Comparison of ENCODE assay signal across 8 cellular contexts in genomic region chr2:37343537-37344434, GRCh38. TPM values are rescaled to one million over a fixed set of nuclear protein-coding genes. Genes with fewer than 3 reads are reported as not detected.
DNase-seq lines count a peak whose midpoint lies in the region; ATAC-seq and TF ChIP-seq lines count a peak whose summit lies in the region.

No MANE protein-coding gene starts in this region.

- H3K27ac Mint-ChIP-seq in activated CD8-positive, alpha-beta T cell treated with anti-CD3 and anti-CD28 coated beads, Interleukin-2, amount 10 ng/mL, durations not matched to agents 7 days and 5 days, result no peak overlapping the region

- no peaks in the 10 kb centered on the region for H3K36me3 ChIP-seq in prostate gland

- POLR2A ChIA-PET in activated CD8-positive, alpha-beta T cell treated with anti-CD3 and anti-CD28 coated beads, Interleukin-2, amount 10 ng/mL, durations not matched to agents 7 days and 5 days (lab: Charles Lee), result no interaction called here

- no peaks in the 10 kb centered on the region for H3K9me3 Mint-ChIP-seq in activated CD8-positive, alpha-beta T cell treated with anti-CD3 and anti-CD28 coated beads, Interleukin-2, amount 10 ng/mL, durations not matched to agents 7 days and 5 days (ENCODE audit: insufficient read depth)

- peak; percentile 70 for DNase-seq in AG20443 (ENCODE audit: low spot score)
- no peak for DNase-seq in HFF-Myc (ENCODE audit: extremely low read depth, low read depth)
- no peak for DNase-seq in activated CD8-positive, alpha-beta T cell treated with anti-CD3 and anti-CD28 coated beads, Interleukin-2, amount 10 ng/mL, durations not matched to agents 7 days and 5 days
- DNase-seq in left cardiac atrium, result peak; percentile 41
- no peak for DNase-seq in prostate gland (ENCODE audit: low spot score)
- DNase-seq in NCI-H128 (lab: John Stamatoyannopoulos, UW; ENCODE audit: unreplicated experiment), result no peak

- no peak for ATAC-seq in activated CD8-positive, alpha-beta T cell treated with anti-CD3 and anti-CD28 coated beads, Interleukin-2, amount 10 ng/mL, durations not matched to agents 7 days and 5 days
- peak in 1 of 2 donors; percentile 68 for ATAC-seq in left cardiac atrium
- no peak for ATAC-seq in GM21360 (IDR thresholded peaks at IDR 0.05; ENCODE audit: unreplicated experiment)
- ATAC-seq in HG02884 (IDR thresholded peaks at IDR 0.05; ENCODE audit: unreplicated experiment), result no peak

- TF ChIP-seq CTCF in HFF-Myc (IDR thresholded peaks at IDR 0.05; ENCODE audit: low read depth, low read length, missing control alignments) (peak; percentile 35), prostate gland (IDR thresholded peaks at IDR 0.05) (peak in 1 of 4 experiments; percentile 19)

- no peaks in the 10 kb centered on the region for H3K9me3 ChIP-seq in prostate gland

- peak overlapping the region; percentile 66 for H3K4me3 Mint-ChIP-seq in activated CD8-positive, alpha-beta T cell treated with anti-CD3 and anti-CD28 coated beads, Interleukin-2, amount 10 ng/mL, durations not matched to agents 7 days and 5 days

- peaks cover 12% of the 10 kb centered on the region for H3K4me1 Mint-ChIP-seq in activated CD8-positive, alpha-beta T cell treated with anti-CD3 and anti-CD28 coated beads, Interleukin-2, amount 10 ng/mL, durations not matched to agents 7 days and 5 days (ENCODE audit: low read depth)

- CTCF ChIA-PET in activated CD8-positive, alpha-beta T cell treated with anti-CD3 and anti-CD28 coated beads, Interleukin-2, amount 10 ng/mL, durations not matched to agents 7 days and 5 days (lab: Charles Lee), result no interaction called here

- no peaks in the 10 kb centered on the region for H3K36me3 Mint-ChIP-seq in activated CD8-positive, alpha-beta T cell treated with anti-CD3 and anti-CD28 coated beads, Interleukin-2, amount 10 ng/mL, durations not matched to agents 7 days and 5 days (ENCODE audit: low read depth)

- H3K27me3 Mint-ChIP-seq in activated CD8-positive, alpha-beta T cell treated with anti-CD3 and anti-CD28 coated beads, Interleukin-2, amount 10 ng/mL, durations not matched to agents 7 days and 5 days (ENCODE audit: low read depth), result peaks cover 65% of the 10 kb centered on the region

- H3K4me1 ChIP-seq in prostate gland (replicated peaks), result no peaks in the 10 kb centered on the region

- peak overlapping the region; percentile 54 to 73 for H3K27ac ChIP-seq in prostate gland

- intact Hi-C loops in left cardiac atrium (cut with DNase I) (no loop called here), prostate gland (cut with DNase I) (no loop called here)

- peak overlapping the region; percentile 58 for H3K4me3 ChIP-seq in HFF-Myc (replicated peaks; ENCODE audit: low read depth, low read length)
- peak overlapping the region; percentile 45 to 58 for H3K4me3 ChIP-seq in prostate gland

- H3K27me3 ChIP-seq in prostate gland (replicated peaks; ENCODE audit: insufficient read depth), result no peaks in the 10 kb centered on the region

- no peak for TF ChIP-seq POLR2A in prostate gland (IDR thresholded peaks at IDR 0.05)

- 69% methylated on average over 7 of the region's 7 CpGs for WGBS in prostate gland

RNA-seq across cellular contexts. Expression of gene QPCT, which starts 0.6 kb away (rescaled TPM):
- not detected for total RNA-seq in activated CD8-positive, alpha-beta T cell treated with anti-CD3 and anti-CD28 coated beads, Interleukin-2, amount 10 ng/mL, durations not matched to agents 7 days and 5 days
- total RNA-seq in left cardiac atrium (1 to 10 TPM; 1.4 to 2.5 TPM), prostate gland (10 to 100 TPM in 1 of 2 donors, 1 to 10 TPM in 1; 5.3 to 11.7 TPM)

RNA-seq across cellular contexts. Expression of gene PRKD3, which starts 19.2 kb away (rescaled TPM):
- 10 to 100 TPM; 18.7 to 21.5 TPM for total RNA-seq in activated CD8-positive, alpha-beta T cell treated with anti-CD3 and anti-CD28 coated beads, Interleukin-2, amount 10 ng/mL, durations not matched to agents 7 days and 5 days
- total RNA-seq in left cardiac atrium, result 10 to 100 TPM; 15.9 to 21.0 TPM
- total RNA-seq in prostate gland, result 10 to 100 TPM; 20.3 to 41.4 TPM

Comparison
In these comparisons a context has a peak if more than half of its experiments do, and no peak if none do; other contexts are left out.
1. DNase-seq: peak in AG20443 (single experiment) and left cardiac atrium (single experiment); none in HFF-Myc (single experiment), activated CD8-positive, alpha-beta T cell treated with anti-CD3 and anti-CD28 coated beads, Interleukin-2, amount 10 ng/mL, durations not matched to agents 7 days and 5 days (single experiment), prostate gland (single experiment) and NCI-H128 (single experiment).